20 cellular contexts compared by ENCODE assay signal in the genomic region with DNA sequence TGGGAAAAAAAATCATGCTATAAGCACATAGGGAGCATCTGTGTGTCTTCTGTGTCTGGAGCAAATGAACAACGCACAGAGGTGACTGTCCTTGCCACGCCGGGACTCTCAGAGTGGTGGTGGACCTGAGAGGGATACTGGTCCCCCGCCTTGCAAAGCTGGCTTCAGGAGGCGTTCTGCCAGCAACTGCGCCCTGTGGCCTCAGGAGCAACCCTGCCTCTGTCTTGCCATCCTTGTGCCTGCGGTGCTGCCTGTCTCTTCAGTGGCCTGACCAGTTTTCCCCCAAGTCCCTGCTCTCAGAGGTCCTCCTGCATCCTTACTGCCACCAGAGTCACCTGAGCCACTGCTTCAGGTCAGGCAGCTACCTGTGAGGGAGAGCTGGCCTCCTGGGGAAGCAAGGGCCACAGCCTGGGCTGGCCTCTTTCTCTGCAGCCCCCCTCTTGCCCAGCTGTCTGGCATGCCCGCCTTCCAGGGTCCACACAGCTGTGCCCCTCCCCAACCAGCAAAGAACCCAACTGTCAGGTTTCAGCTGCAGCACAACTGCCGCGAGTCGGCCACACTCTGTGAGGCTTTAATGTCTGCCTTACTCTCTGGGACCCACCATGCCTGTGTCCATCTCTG. TPM values are rescaled to one million over a fixed set of nuclear protein-coding genes. Genes with fewer than 3 reads are reported as not detected.
A peak's percentile ranks its signal among the peaks of the same experiment; 100 is the strongest.
DNase-seq lines count a peak whose midpoint lies in the region; ATAC-seq and TF ChIP-seq lines count a peak whose summit lies in the region.
"Had no signal": no experiment of that assay in that cellular context is flagged by ENCODE, and none has a peak within 500 bp of the region (broad histone marks: within the 10 kb centered on the region; RNA-seq: fewer than 3 reads in every experiment).

No MANE protein-coding gene starts in this region.

- H3K9me3 ChIP-seq in Peyer's patch: no peaks in the 10 kb centered on the region
- H3K9me3 ChIP-seq in spleen: no peaks in the 10 kb centered on the region
- H3K9me3 ChIP-seq: A549 had no signal

- H3K36me3 Mint-ChIP-seq in activated T-cell treated with anti-CD3 and anti-CD28 coated beads, Interleukin-2, amount 50 U/mL, for 24 hours (ENCODE audit: low read depth): peaks cover 97% of the 10 kb centered on the region
- H3K36me3 Mint-ChIP-seq in endothelial cell (ENCODE audit: low read depth, unreplicated experiment): peaks cover 35% of the 10 kb centered on the region

- no peak for ATAC-seq in HG02798 (IDR thresholded peaks at IDR 0.05; ENCODE audit: poor library complexity, unreplicated experiment)
- no peak for ATAC-seq in left colon
- ATAC-seq: A549, esophagus mucosa had no signal

- intact Hi-C loops in spleen (cut with DNase I; ENCODE audit: low total_unique reads) (no loop called here), left colon (cut with DNase I, micrococcal nuclease) (no loop called here)

- 84 to 93% (median 86%) methylated on average over 11 of the region's 11 CpGs for WGBS in spleen, 5 donors

- no peaks in the 10 kb centered on the region for H3K27me3 ChIP-seq in Peyer's patch
- no peaks in the 10 kb centered on the region for H3K27me3 ChIP-seq in spleen (replicated peaks in 1 of 7)
- H3K27me3 ChIP-seq: hepatocyte had no signal

- H3K9me3 Mint-ChIP-seq in activated T-cell treated with anti-CD3 and anti-CD28 coated beads, Interleukin-2, amount 50 U/mL, for 24 hours: no peaks in the 10 kb centered on the region
- no peaks in the 10 kb centered on the region for H3K9me3 Mint-ChIP-seq in endothelial cell (ENCODE audit: unreplicated experiment)

- H3K27ac ChIP-seq in Peyer's patch (peak overlapping the region; percentile 11 to 63 (median 54)), spleen (peak overlapping the region in 7 of 8 donors; percentile 24 to 88 (median 67))
- H3K27ac ChIP-seq: A549, hepatocyte, WERI-Rb-1 had no signal

- H3K27ac Mint-ChIP-seq in activated T-cell treated with anti-CD3 and anti-CD28 coated beads, Interleukin-2, amount 50 U/mL, for 24 hours: peak overlapping the region; percentile 92
- peak overlapping the region; percentile 65 for H3K27ac Mint-ChIP-seq in endothelial cell (ENCODE audit: unreplicated experiment)
- H3K27ac Mint-ChIP-seq: B cell had no signal

- DNase-seq in activated T-cell treated with anti-CD3 and anti-CD28 coated beads, Interleukin-2, amount 50 U/mL, for 24 hours: no peak
- no peak for DNase-seq in activated T-cell treated with anti-CD3 and anti-CD28 coated beads for 4 hours
- DNase-seq in Peyer's patch: no peak
- DNase-seq in endothelial cell (ENCODE audit: low spot score): no peak
- no peak for DNase-seq in spleen
- no peak for DNase-seq in left colon
- no peak for DNase-seq in NCI-H1092 treated with DMSO at 0.1 percent for 48 hours (lab: John Stamatoyannopoulos, UW)
- DNase-seq: effector CD4-positive, alpha-beta T cell; foreskin melanocyte; GOT3; NCI-H1436 treated with DMSO at 0.1 percent for 48 hours; NCI-H510A treated with DMSO at 0.1 percent for 48 hours; nucleus accumbens; retina; WERI-Rb-1 had no signal

- H3K4me3 ChIP-seq in Peyer's patch: no peak overlapping the region
- peak overlapping the region in 1 of 8 donors; percentile 38 for H3K4me3 ChIP-seq in spleen
- H3K4me3 ChIP-seq: A549, hepatocyte had no signal

- H3K4me1 ChIP-seq in Peyer's patch: no peaks in the 10 kb centered on the region
- peaks cover 4 to 94% (median 40%) of the 10 kb centered on the region in 6 donors for H3K4me1 ChIP-seq in spleen
- H3K4me1 ChIP-seq: A549 had no signal

- TF ChIP-seq CTCF in Peyer's patch (IDR thresholded peaks at IDR 0.05) (no peak), endothelial cell (IDR thresholded peaks at IDR 0.05; ENCODE audit: unreplicated experiment) (no peak), spleen (IDR thresholded peaks at IDR 0.05 in 8 of 11, conservative IDR thresholded peaks at IDR 0.05 in 3 of 11) (no peak)

- no peak overlapping the region for H3K4me3 Mint-ChIP-seq in activated T-cell treated with anti-CD3 and anti-CD28 coated beads, Interleukin-2, amount 50 U/mL, for 24 hours
- no peak overlapping the region for H3K4me3 Mint-ChIP-seq in endothelial cell (ENCODE audit: unreplicated experiment)
- H3K4me3 Mint-ChIP-seq: B cell had no signal

- no peak for TF ChIP-seq POLR2A in Peyer's patch (IDR thresholded peaks at IDR 0.05)
- TF ChIP-seq POLR2A in spleen (IDR thresholded peaks at IDR 0.05): no peak

- H3K36me3 ChIP-seq in Peyer's patch (peaks cover 0 to 97% (median 3%) of the 10 kb centered on the region in 3 donors), spleen (peaks cover 0 to 100% (median 94%) of the 10 kb centered on the region in 6 donors)

- H3K27me3 Mint-ChIP-seq in activated T-cell treated with anti-CD3 and anti-CD28 coated beads, Interleukin-2, amount 50 U/mL, for 24 hours: no peaks in the 10 kb centered on the region
- peaks cover 4% of the 10 kb centered on the region for H3K27me3 Mint-ChIP-seq in endothelial cell (ENCODE audit: unreplicated experiment)
- H3K27me3 Mint-ChIP-seq: B cell had no signal

- H3K4me1 Mint-ChIP-seq in activated T-cell treated with anti-CD3 and anti-CD28 coated beads, Interleukin-2, amount 50 U/mL, for 24 hours (ENCODE audit: low read depth): peaks cover 76% of the 10 kb centered on the region
- peaks cover 17% of the 10 kb centered on the region for H3K4me1 Mint-ChIP-seq in endothelial cell (ENCODE audit: unreplicated experiment)
- H3K4me1 Mint-ChIP-seq: B cell had no signal

RNA-seq across cellular contexts. Expression of a gene that starts 30.4 kb away (rescaled TPM):
- total RNA-seq in Peyer's patch: 1 to 10 TPM; 3.3 to 4.8 (median 3.4) TPM
- total RNA-seq in endothelial cell (ENCODE audit: unreplicated experiment): 11.5 TPM
- total RNA-seq in spleen: 10 to 100 TPM in 5 of 7 donors, 1 to 10 TPM in 2; 6.9 to 21.3 (median 14.6) TPM
- 1 to 10 TPM; 4.8 to 6.4 (median 5.4) TPM for polyA plus RNA-seq in spleen
- 1 to 10 TPM; 1.6 to 3.4 TPM for total RNA-seq in left colon
